ENCODE assay signal across 37 cellular contexts in the genomic region with DNA sequence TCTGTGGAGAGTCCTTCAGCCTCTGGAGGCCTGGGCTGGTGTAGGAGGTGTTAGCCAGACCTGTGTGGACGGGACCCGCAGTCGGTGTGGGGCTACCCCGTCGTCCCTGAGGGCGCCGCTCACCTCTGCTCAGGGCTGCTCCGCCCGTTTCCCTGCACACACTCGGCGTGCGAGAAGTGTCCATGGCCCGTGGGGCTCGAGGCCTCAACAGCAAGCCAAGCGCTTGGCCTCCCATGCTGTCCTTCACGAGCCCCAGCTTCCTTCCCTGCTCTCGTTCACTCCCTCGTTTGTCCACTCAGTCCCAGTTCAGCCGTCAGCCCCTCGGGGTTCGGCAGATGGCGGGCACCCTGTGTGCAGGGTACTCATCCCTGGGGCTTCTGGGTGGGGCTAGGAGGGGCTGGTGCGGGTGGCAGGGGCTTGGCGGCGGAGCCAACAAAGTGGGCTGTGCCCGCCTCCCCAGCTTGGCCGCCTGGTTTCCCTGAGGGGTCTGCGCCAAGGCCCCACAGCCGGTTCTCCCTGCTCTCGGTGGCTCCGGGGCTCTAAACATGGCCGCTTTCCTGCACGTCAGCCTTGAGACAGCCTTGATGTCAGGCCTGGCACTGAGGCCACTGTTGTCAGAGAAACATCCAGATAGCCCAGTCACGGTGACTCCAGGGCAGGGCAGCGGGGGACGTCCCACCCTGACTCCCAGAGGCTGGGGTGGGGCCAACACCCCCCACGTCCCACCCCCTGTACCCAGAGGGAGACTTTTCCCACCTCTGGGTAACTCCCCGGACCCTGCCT. TPM values are rescaled to one million over a fixed set of nuclear protein-coding genes. Genes with fewer than 3 reads are reported as not detected.
"Had no signal": no experiment of that assay in that cellular context is flagged by ENCODE, and none has a peak within 500 bp of the region (broad histone marks: within the 10 kb centered on the region; RNA-seq: fewer than 3 reads in every experiment).

No MANE protein-coding gene starts in this region.

- H3K27ac ChIP-seq: heart left ventricle, left ventricle myocardium inferior, neutrophil, psoas muscle, right atrium auricular region, right lobe of liver, tibial nerve, vagina had no signal

- H3K4me1 Mint-ChIP-seq: immature natural killer cell; mesothelial cell of epicardium; naive thymus-derived CD4-positive, alpha-beta T cell; nephron; neural crest cell; stimulated activated memory B cell treated with anti-CD40 and anti-IgM and Interleukin-4, amounts not matched to agents 10 μg/mL and 1 μg/mL and 100 μg/mL, for 72 hours; stimulated activated naive CD8-positive, alpha-beta T cell treated with anti-CD3 and anti-CD28 coated beads, Interleukin-15, amount 100 ng/mL, for 72 hours had no signal

- DNase-seq: heart left ventricle; hypothalamus; immature natural killer cell; left ventricle myocardium inferior; mesendoderm; naive thymus-derived CD4-positive, alpha-beta T cell; occipital lobe; posterior cingulate gyrus; psoas muscle; right lobe of liver; stimulated activated CD4-positive, alpha-beta T cell treated with anti-CD3 and anti-CD28 coated beads, Interleukin-1b, Interleukin-23, amount 100 ng/mL, for 48 hours; stimulated activated CD4-positive, alpha-beta T cell treated with anti-CD3 and anti-CD28 coated beads, Interleukin-2, amount 100 ng/mL, for 48 hours; stimulated activated CD4-positive, alpha-beta T cell treated with anti-CD3 and anti-CD28 coated beads, Interleukin-4, amount 100 ng/mL, for 4 hours; stimulated activated CD8-positive, alpha-beta memory T cell treated with anti-CD3 and anti-CD28 coated beads, Interleukin-4, amount 100 ng/mL, for 48 hours; stimulated activated naive CD4-positive, alpha-beta T cell treated with Interleukin-2 at 50 U/mL for 16 hours; stimulated activated naive CD8-positive, alpha-beta T cell treated with anti-CD3 and anti-CD28 coated beads, Interleukin-15, amount 100 ng/mL, for 72 hours; substantia nigra had no signal

- H3K27ac Mint-ChIP-seq: mesothelial cell of epicardium; nephron; stimulated activated memory B cell treated with anti-CD40 and anti-IgM and Interleukin-4, amounts not matched to agents 10 μg/mL and 1 μg/mL and 100 μg/mL, for 72 hours; type B pancreatic cell had no signal

- H3K36me3 ChIP-seq: heart left ventricle, left ventricle myocardium inferior, neutrophil, right atrium auricular region, right lobe of liver, tibial nerve, vagina had no signal

- H3K9me3 ChIP-seq: heart left ventricle, left ventricle myocardium inferior, neutrophil, psoas muscle, right atrium auricular region, right lobe of liver, tibial nerve, vagina had no signal

- H3K4me1 ChIP-seq: left ventricle myocardium inferior, right atrium auricular region, right lobe of liver, tibial nerve, vagina had no signal

- H3K4me3 ChIP-seq: heart left ventricle, left ventricle myocardium inferior, lung, psoas muscle, right atrium auricular region, right lobe of liver, smooth muscle cell, tibial nerve, vagina had no signal

- H3K36me3 Mint-ChIP-seq: immature natural killer cell; mesothelial cell of epicardium; naive thymus-derived CD4-positive, alpha-beta T cell; stimulated activated memory B cell treated with anti-CD40 and anti-IgM and Interleukin-4, amounts not matched to agents 10 μg/mL and 1 μg/mL and 100 μg/mL, for 72 hours; type B pancreatic cell had no signal

- ATAC-seq: heart left ventricle; naive thymus-derived CD4-positive, alpha-beta T cell; right lobe of liver; stimulated activated memory B cell treated with anti-CD40 and anti-IgM and Interleukin-4, amounts not matched to agents 10 μg/mL and 1 μg/mL and 100 μg/mL, for 72 hours; stimulated activated naive CD8-positive, alpha-beta T cell treated with anti-CD3 and anti-CD28 coated beads, Interleukin-15, amount 100 ng/mL, for 72 hours had no signal

- H3K27me3 ChIP-seq: neutrophil, right atrium auricular region, right lobe of liver, vagina had no signal

- H3K4me3 Mint-ChIP-seq: mesothelial cell of epicardium; naive thymus-derived CD4-positive, alpha-beta T cell; nephron; neural crest cell; stimulated activated memory B cell treated with anti-CD40 and anti-IgM and Interleukin-4, amounts not matched to agents 10 μg/mL and 1 μg/mL and 100 μg/mL, for 72 hours; stimulated activated naive CD8-positive, alpha-beta T cell treated with anti-CD3 and anti-CD28 coated beads, Interleukin-15, amount 100 ng/mL, for 72 hours; type B pancreatic cell had no signal

- FAIRE-seq: islet of Langerhans had no signal

- H3K4me2 ChIP-seq: smooth muscle cell had no signal

- H3K27me3 Mint-ChIP-seq: stimulated activated naive CD8-positive, alpha-beta T cell treated with anti-CD3 and anti-CD28 coated beads, Interleukin-15, amount 100 ng/mL, for 72 hours; type B pancreatic cell had no signal

RNA-seq across cellular contexts. Expression of a gene that starts 3.3 kb away (rescaled TPM):
- total RNA-seq: heart left ventricle; kidney epithelial cell; left ventricle myocardium inferior; lower leg skin; mesothelial cell of epicardium; myocyte; naive thymus-derived CD4-positive, alpha-beta T cell; neural crest cell; occipital lobe; osteocyte; psoas muscle; right atrium auricular region; skeletal muscle tissue; smooth muscle cell; ureter; vagina had no signal
- polyA plus RNA-seq: immature natural killer cell; naive thymus-derived CD4-positive, alpha-beta T cell; smooth muscle cell had no signal

RNA-seq across cellular contexts. Expression of a gene that starts 41.5 kb away (rescaled TPM):
- total RNA-seq: kidney epithelial cell; mononuclear cell; myocyte; naive thymus-derived CD4-positive, alpha-beta T cell; neural crest cell; occipital lobe; osteocyte; right atrium auricular region; skeletal muscle tissue; smooth muscle cell; temporal lobe; tibial nerve; vagina had no signal
- polyA plus RNA-seq: immature natural killer cell; naive thymus-derived CD4-positive, alpha-beta T cell; smooth muscle cell had no signal
